Comparison of ENCODE assay signal across 1 cellular context in the genomic region with DNA sequence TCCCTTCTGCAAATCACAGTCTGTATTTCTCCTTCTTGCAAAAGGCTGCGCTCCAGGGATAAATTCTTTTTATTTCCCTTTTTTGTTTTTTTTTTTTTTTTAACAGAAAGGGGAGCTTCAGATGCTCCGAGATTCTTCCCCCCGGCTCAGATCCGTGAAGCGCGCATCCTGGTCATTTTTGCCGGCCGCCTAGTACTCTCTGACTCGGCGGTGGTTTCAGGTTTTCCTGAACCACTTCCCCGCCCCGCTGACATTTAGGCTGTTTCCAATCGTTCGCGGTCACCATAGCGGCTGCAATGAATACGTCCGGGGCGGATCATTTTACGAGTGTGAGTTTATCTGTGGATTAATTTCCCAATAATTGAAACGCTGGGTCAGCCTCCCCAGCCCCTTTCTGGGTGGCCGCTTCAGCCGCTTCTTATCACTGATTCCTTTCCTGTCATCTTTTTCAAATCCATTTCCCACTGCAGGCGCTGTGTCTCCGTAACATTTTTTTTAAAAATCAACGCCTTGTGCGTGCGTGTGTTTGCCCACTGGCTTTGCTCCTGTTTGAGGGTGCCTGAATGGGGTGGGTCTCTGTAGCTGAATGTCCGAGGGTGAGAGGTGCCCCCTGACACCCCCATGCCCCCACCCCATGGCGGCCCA.
TF ChIP-seq lines count a peak whose summit lies in the region.

No MANE protein-coding gene starts in this region.

TF ChIP-seq in endothelial cell of umbilical vein, 7 proteins besides CTCF, POLR2A, EP300 and RAD21:
- TF ChIP-seq EZH2 (IDR thresholded peaks at IDR 0.05; ENCODE audit: borderline replicate concordance, low read depth, low read length, severe bottlenecking) (peak; percentile 70), POLR2AphosphoS5 (IDR thresholded peaks at IDR 0.05; ENCODE audit: insufficient read depth, low read depth, low read length) (no peak)
